Comparison of ENCODE assay signal across 18 cellular contexts in the genomic region with DNA sequence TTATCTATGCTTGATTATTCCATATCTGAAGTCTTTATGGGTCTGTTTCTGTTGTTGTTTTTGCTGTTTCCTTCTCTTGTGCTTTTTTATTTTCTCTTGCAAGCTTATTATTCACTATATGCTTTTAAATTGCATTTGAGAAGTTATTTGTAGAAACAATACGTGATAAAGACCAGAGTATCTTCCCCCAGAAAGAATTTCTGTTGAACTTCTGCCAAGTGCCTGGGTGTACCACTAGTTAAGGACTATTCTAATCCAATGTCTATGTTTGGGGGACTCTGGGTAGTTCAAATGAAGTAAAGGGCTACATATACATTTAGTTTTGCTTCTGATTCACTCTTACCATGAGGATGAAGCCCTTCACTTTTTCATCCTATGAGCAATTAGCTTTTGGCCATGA.
"Had no signal": no experiment of that assay in that cellular context is flagged by ENCODE, and none has a peak within 500 bp of the region (broad histone marks: within the 10 kb centered on the region; RNA-seq: fewer than 3 reads in every experiment).

No MANE protein-coding gene starts in this region.

- H3K36me3 ChIP-seq: right lobe of liver, thyroid gland had no signal

- H3K27me3 ChIP-seq: esophagus muscularis mucosa, hepatocyte, neutrophil, right lobe of liver, suprapubic skin, thyroid gland had no signal

- H3K27ac ChIP-seq: epithelial cell of prostate, esophagus muscularis mucosa, hepatocyte, neutrophil, psoas muscle, right lobe of liver, suprapubic skin, thyroid gland had no signal

- H3K4me3 ChIP-seq: esophagus muscularis mucosa, hepatocyte, psoas muscle, right lobe of liver, suprapubic skin, thyroid gland had no signal

- H3K4me2 ChIP-seq: hepatocyte had no signal

- DNase-seq: cortex of kidney; effector memory CD4-positive, alpha-beta T cell; foreskin melanocyte; head of caudate nucleus; left colon; left ventricle myocardium superior; mesendoderm; naive thymus-derived CD8-positive, alpha-beta T cell; psoas muscle; retina; right lobe of liver; stimulated activated naive CD4-positive, alpha-beta T cell treated with Interleukin-2 at 50 U/mL for 16 hours; thyroid gland had no signal

- H2AFZ ChIP-seq: hepatocyte had no signal

- H3K4me1 ChIP-seq: right lobe of liver, suprapubic skin, thyroid gland had no signal

- H3K79me2 ChIP-seq: hepatocyte had no signal

- H3K9me3 ChIP-seq: esophagus muscularis mucosa, neutrophil, psoas muscle, right lobe of liver, suprapubic skin, thyroid gland had no signal
